Comparison of ENCODE assay signal across 28 cellular contexts in the genomic region with DNA sequence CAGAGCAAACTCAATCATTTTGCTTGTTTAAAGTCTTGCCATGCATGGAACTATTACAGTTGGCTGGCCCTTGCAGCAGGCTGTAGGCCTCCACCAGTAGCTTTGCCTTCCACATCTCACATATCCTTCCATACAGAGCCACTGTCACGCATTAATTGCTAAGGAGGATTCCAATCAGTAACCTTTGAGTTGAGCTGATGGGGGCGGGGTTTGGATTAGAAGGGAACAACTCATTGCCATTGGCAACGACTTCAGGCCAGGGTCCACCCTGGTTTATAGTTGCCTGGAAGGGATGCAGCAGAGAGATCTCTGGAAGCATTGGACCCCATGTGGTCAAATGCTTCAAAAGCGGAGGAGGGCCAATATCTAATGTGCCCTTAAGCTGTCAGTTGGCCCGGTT.
DNase-seq lines count a peak whose midpoint lies in the region; ATAC-seq, FAIRE-seq and TF ChIP-seq lines count a peak whose summit lies in the region.
"Had no signal": no experiment of that assay in that cellular context is flagged by ENCODE, and none has a peak within 500 bp of the region (broad histone marks: within the 10 kb centered on the region; RNA-seq: fewer than 3 reads in every experiment).

No MANE protein-coding gene starts in this region.

- no peak overlapping the region for H2BK120ac ChIP-seq in H1 (replicated peaks; ENCODE audit: low read depth, low read length)

- TF ChIP-seq CTCF in H1 (IDR thresholded peaks at IDR 0.05; ENCODE audit: control extremely low read depth in 1 of 3, insufficient read depth in 1 of 3, low read depth in 1 of 3, low read length in 3 of 3), result no peak
- TF ChIP-seq CTCF in keratinocyte (optimal IDR thresholded peaks at IDR 0.05 in 1 of 3, IDR thresholded peaks at IDR 0.05 in 1 of 3, conservative IDR thresholded peaks at IDR 0.05 in 1 of 3; ENCODE audit: extremely low read depth in 1 of 3, insufficient read depth in 2 of 3, low read length in 3 of 3), result no peak
- TF ChIP-seq CTCF in uterus (IDR thresholded peaks at IDR 0.05), result no peak

- H3K9me3 ChIP-seq in HUES48 (ENCODE audit: control insufficient read depth, insufficient read depth, low read length) (no peaks in the 10 kb centered on the region), H1 (ENCODE audit: insufficient read depth in 2 of 2, low read depth in 1 of 2, low read length in 1 of 2) (no peaks in the 10 kb centered on the region), keratinocyte (ENCODE audit: control insufficient read depth, low read depth, low read length) (no peaks in the 10 kb centered on the region), small intestine (ENCODE audit: control insufficient read depth, low read depth) (no peaks in the 10 kb centered on the region), uterus (no peaks in the 10 kb centered on the region)
- H3K9me3 ChIP-seq: A549 had no signal

- H4K5ac ChIP-seq in H1 (ENCODE audit: insufficient read length, low read depth, low read length), result no peak overlapping the region

- no peak for DNase-seq in H1 (ENCODE audit: low read depth in 1 of 2, low spot score in 2 of 2)
- DNase-seq in keratinocyte (ENCODE audit: low read depth, low spot score), result no peak
- peak; percentile 72 for DNase-seq in small intestine
- no peak for DNase-seq in uterus
- no peak for DNase-seq in activated CD4-positive, CD25-positive, alpha-beta regulatory T cell treated with anti-CD3 and anti-CD28 coated beads, Interleukin-2, amount 50 U/mL, for 72 hours
- DNase-seq: AML-193; C1 segment of cervical spinal cord; CD4-positive, alpha-beta memory T cell; COR-L47; DMS53; GOT3; Kasumi-1; NCI-H1092 treated with DMSO at 0.1 percent for 48 hours; NCI-H1436; NCI-H187 treated with DMSO at 0.1 percent for 48 hours; NCI-H2171 treated with DMSO at 0.1 percent for 48 hours; NCI-H345; NCI-H510A treated with DMSO at 0.1 percent for 48 hours; NCI-H748 treated with DMSO at 0.1 percent for 48 hours; NK-92 treated with Interleukin-12 subunit alpha and Interleukin-12 subunit beta, amount 100 ng/mL, for 24 hours; Right ventricle myocardium superior; RPMI8226 had no signal

- TF ChIP-seq EP300 in H1 (IDR thresholded peaks at IDR 0.05; ENCODE audit: borderline replicate concordance in 1 of 2, low read depth in 2 of 2, low read length in 2 of 2), result no peak

- H3K23me2 ChIP-seq in H1 (ENCODE audit: low read depth, low read length), result no peaks in the 10 kb centered on the region; the same call in 1 of the 2 replicates

- H3K79me1 ChIP-seq in H1 (ENCODE audit: low read depth, low read length), result no peaks in the 10 kb centered on the region

- H2BK20ac ChIP-seq in H1 (ENCODE audit: low read length), result peak overlapping the region; percentile 72; the same call in 1 of the 2 replicates

- H3K36me3 ChIP-seq in HUES48 (ENCODE audit: control insufficient read depth, insufficient read depth, low read length), result no peaks in the 10 kb centered on the region
- H3K36me3 ChIP-seq in H1 (ENCODE audit: control insufficient read depth in 2 of 4, insufficient read depth in 4 of 4, low read length in 3 of 4), result no peaks in the 10 kb centered on the region
- H3K36me3 ChIP-seq in keratinocyte (ENCODE audit: control insufficient read depth in 2 of 2, extremely low read depth in 1 of 2, insufficient read depth in 2 of 2, low read length in 2 of 2), result peaks cover 54 to 72% of the 10 kb centered on the region in 2 experiments
- peaks cover 0 to 11% of the 10 kb centered on the region in 2 donors for H3K36me3 ChIP-seq in small intestine (ENCODE audit: control insufficient read depth in 2 of 2, insufficient read depth in 2 of 2, low read length in 2 of 2)
- H3K36me3 ChIP-seq in uterus, result no peaks in the 10 kb centered on the region

- H3K4ac ChIP-seq in H1 (replicated peaks; ENCODE audit: insufficient read length, low read depth, low read length), result no peak overlapping the region

- H3K4me2 ChIP-seq in H1 (ENCODE audit: insufficient read depth in 1 of 2, low read depth in 2 of 2, low read length in 2 of 2) (peak overlapping the region in 1 of 2 experiments; percentile 30; a peak in 1 of 4 replicates), keratinocyte (ENCODE audit: control insufficient read depth, extremely low read depth, insufficient read depth, low read depth, low read length) (no peak overlapping the region)
- H3K4me2 ChIP-seq: A549 had no signal

- H3K27ac ChIP-seq in HUES48 (ENCODE audit: low read depth, low read length), result peak overlapping the region; percentile 36
- H3K27ac ChIP-seq in H1 (ENCODE audit: low read depth, low read length), result peak overlapping the region; percentile 53; the same call in 1 of the 2 replicates
- H3K27ac ChIP-seq in keratinocyte (ENCODE audit: control insufficient read depth, insufficient read depth, low read length), result no peak overlapping the region
- H3K27ac ChIP-seq in small intestine (ENCODE audit: low read depth in 1 of 2, low read length in 1 of 2), result no peak overlapping the region
- no peak overlapping the region for H3K27ac ChIP-seq in uterus
- H3K27ac ChIP-seq: A549, HL-60 had no signal

- H2BK12ac ChIP-seq in H1 (ENCODE audit: low read depth, low read length), result peak overlapping the region; percentile 100

- peak overlapping the region; percentile 94 for H4K91ac ChIP-seq in H1 (replicated peaks; ENCODE audit: insufficient read length, low read length)

- no peaks in the 10 kb centered on the region for H4K20me1 ChIP-seq in H1 (replicated peaks in 1 of 2; ENCODE audit: control insufficient read depth in 1 of 2, insufficient read depth in 2 of 2, low read length in 2 of 2)
- peaks cover 26% of the 10 kb centered on the region for H4K20me1 ChIP-seq in keratinocyte (ENCODE audit: control insufficient read depth, extremely low read depth, insufficient read depth, low read length)

- no peak overlapping the region for H3K56ac ChIP-seq in H1 (replicated peaks; ENCODE audit: insufficient read length, low read depth, low read length)

- POLR2A ChIA-PET in H1 (lab: Charles Lee; ENCODE audit: partially characterized antibody), result interaction anchor here (1.1 to 3.0 kb wide), 4 partner anchors 8 to 188 kb away, joined by 4 to 18 read pairs (median 10); partner anchors contain the start of genes CABYR and TTC39C

- H4K8ac ChIP-seq in H1 (ENCODE audit: extremely low read depth, insufficient read depth, low read length), result no peak overlapping the region

- no peak for TF ChIP-seq RAD21 in H1 (IDR thresholded peaks at IDR 0.05 in 1 of 2, conservative IDR thresholded peaks at IDR 0.05 in 1 of 2; ENCODE audit: low read depth in 2 of 2, low read length in 2 of 2)

- peak overlapping the region; percentile 97 for H2AK5ac ChIP-seq in H1 (ENCODE audit: low read depth, low read length)

- dilution Hi-C loops in keratinocyte (cut with MboI; ENCODE audit: extremely low pct_ligation_motif_present, low sequenced_read_pairs), result no loop called here

- no peaks in the 10 kb centered on the region for H3K9me1 ChIP-seq in keratinocyte (ENCODE audit: control insufficient read depth, extremely low read depth, insufficient read depth, low read length)

- H2BK15ac ChIP-seq in H1 (ENCODE audit: low read length), result no peak overlapping the region

- H3K79me2 ChIP-seq in H1 (ENCODE audit: control insufficient read depth in 1 of 2, insufficient read depth in 2 of 2, low read length in 2 of 2), result no peaks in the 10 kb centered on the region
- H3K79me2 ChIP-seq in keratinocyte (ENCODE audit: control insufficient read depth, insufficient read depth, low read length), result no peaks in the 10 kb centered on the region

- TF ChIP-seq POLR2A in H1 (IDR thresholded peaks at IDR 0.05; ENCODE audit: control extremely low read depth in 1 of 2, low read depth in 2 of 2, low read length in 2 of 2), result no peak
- TF ChIP-seq POLR2A in uterus (IDR thresholded peaks at IDR 0.05), result no peak

- H3K14ac ChIP-seq in H1 (ENCODE audit: insufficient read length), result no peak overlapping the region

- no peak overlapping the region for H3K23ac ChIP-seq in H1 (ENCODE audit: insufficient read length)

- H3K4me1 ChIP-seq in HUES48 (ENCODE audit: control insufficient read depth, insufficient read depth, low read length) (peaks cover 42% of the 10 kb centered on the region), H1 (replicated peaks in 1 of 4; ENCODE audit: control insufficient read depth in 3 of 4, insufficient read depth in 4 of 4, low read length in 3 of 4) (peaks cover 0 to 12% (median 6%) of the 10 kb centered on the region in 4 experiments; a peak in 6 of 7 replicates), keratinocyte (ENCODE audit: control insufficient read depth, extremely low read depth, insufficient read depth, low read length) (no peaks in the 10 kb centered on the region), small intestine (ENCODE audit: control insufficient read depth in 2 of 2, insufficient read depth in 1 of 2, low read depth in 1 of 2, low read length in 1 of 2) (no peaks in the 10 kb centered on the region), uterus (no peaks in the 10 kb centered on the region)
- H3K4me1 ChIP-seq: A549 had no signal

- WGBS in H1 (ENCODE audit: extremely low coverage in 1 of 2, insufficient coverage in 1 of 2, insufficient read length in 1 of 2, insufficient replicate concordance in 2 of 2, low coverage in 1 of 2, low lambda C conversion rate in 2 of 2, missing lambda C conversion rate in 1 of 2), 2 experiments, result 80% methylated on average over 5 of the region's 5 CpGs; no CpG with 5 or more reads in 1 of the 2 experiments
- WGBS in small intestine, 3 donors, result 61 to 77% (median 71%) methylated on average over 5 of the region's 5 CpGs

- H3K9ac ChIP-seq in HUES48 (ENCODE audit: low read depth, low read length) (no peak overlapping the region), H1 (replicated peaks in 1 of 4; ENCODE audit: extremely low read depth in 1 of 4, low read depth in 3 of 4, low read length in 3 of 4) (no peak overlapping the region), keratinocyte (ENCODE audit: control insufficient read depth, extremely low read depth, insufficient read depth, low read length) (no peak overlapping the region)

- H2AFZ ChIP-seq in H1 (ENCODE audit: low read length) (0 out of 2 replicates have a peak overlapping the region, but pooled peaks have one; percentile 28), keratinocyte (ENCODE audit: control insufficient read depth, low read length) (no peak overlapping the region)

- ATAC-seq in GM18868 (IDR thresholded peaks at IDR 0.05; ENCODE audit: unreplicated experiment), result no peak
- ATAC-seq: A549, HCT116, K562 had no signal

- CTCF ChIA-PET in H1 (lab: Charles Lee; ENCODE audit: partially characterized antibody), result interaction anchor here (0.7 to 2.4 kb wide), 5 partner anchors 8 to 169 kb away, joined by 3 to 11 read pairs (median 6); no protein-coding TSS in a partner anchor

- FAIRE-seq in H1 (lab: Jason Lieb, UNC), result no peak
- peak; percentile 44 for FAIRE-seq in keratinocyte (lab: Jason Lieb, UNC)
- no peak for FAIRE-seq in small intestine (lab: Jason Lieb, UNC)
- FAIRE-seq: A549, K562 had no signal

- H2BK5ac ChIP-seq in H1 (ENCODE audit: low read depth, low read length), result peak overlapping the region; percentile 97

- H3K4me3 ChIP-seq in HUES48 (ENCODE audit: low read depth, low read length) (no peak overlapping the region; the same call in 1 of the 2 replicates), H1 (ENCODE audit: extremely low read depth in 1 of 4, insufficient read depth in 2 of 4, low read depth in 3 of 4, low read length in 4 of 4) (no peak overlapping the region), keratinocyte (ENCODE audit: control insufficient read depth in 2 of 3, extremely low read depth in 1 of 3, insufficient read depth in 2 of 3, low read depth in 1 of 3, low read length in 3 of 3) (no peak overlapping the region), small intestine (ENCODE audit: low read depth in 1 of 2, low read length in 2 of 2) (no peak overlapping the region), uterus (no peak overlapping the region)
- H3K4me3 ChIP-seq: A549, K562 had no signal

- no peaks in the 10 kb centered on the region for H3K27me3 ChIP-seq in HUES48 (ENCODE audit: control insufficient read depth, insufficient read depth, low read length)
- no peaks in the 10 kb centered on the region for H3K27me3 ChIP-seq in H1 (replicated peaks in 1 of 4; ENCODE audit: control insufficient read depth in 3 of 4, extremely low read depth in 1 of 4, insufficient read depth in 3 of 4, low read length in 3 of 4)
- no peaks in the 10 kb centered on the region for H3K27me3 ChIP-seq in keratinocyte (ENCODE audit: control insufficient read depth, extremely low read depth, insufficient read depth, low read length)
- no peaks in the 10 kb centered on the region for H3K27me3 ChIP-seq in small intestine (ENCODE audit: control insufficient read depth in 2 of 2, insufficient read depth in 2 of 2, low read length in 2 of 2)
- H3K27me3 ChIP-seq in uterus, result no peaks in the 10 kb centered on the region

- intact Hi-C loops in uterus (cut with DNase I; ENCODE audit: low total_unique reads), result no loop called here

- H3K18ac ChIP-seq in H1 (ENCODE audit: extremely low read depth, low read length), result peak overlapping the region; percentile 97; the same call in 1 of the 2 replicates

Comparison
In these comparisons a context has a peak if more than half of its experiments do, and no peak if none do; other contexts are left out.
1. H3K27ac ChIP-seq: peak in HUES48 (single experiment) and H1 (single experiment); none in keratinocyte (single experiment), small intestine (0 of 2) and uterus (0 of 2).